In genomic region chr16:86378128-86378527, GRCh38 we compare ENCODE assay signal across 8 cellular contexts.
"Had no signal": no experiment of that assay in that cellular context is flagged by ENCODE, and none has a peak within 500 bp of the region (broad histone marks: within the 10 kb centered on the region; RNA-seq: fewer than 3 reads in every experiment).

No MANE protein-coding gene starts in this region.

- H3K4me3 ChIP-seq: GM23248, HAP-1 had no signal

- ATAC-seq: HCT116 had no signal

- H3K4me2 ChIP-seq: KMS-11 had no signal

- H3K9ac ChIP-seq: GM23248, KMS-11 had no signal

- H3K9me3 ChIP-seq: HAP-1 had no signal

- DNase-seq: GM23248, GOT3, H7, HFFc6, KBM-7 had no signal

- H3K36me3 ChIP-seq: HAP-1 had no signal

- H3K27ac ChIP-seq: GM23248, KMS-11 had no signal

- H2AFZ ChIP-seq: GM23248 had no signal
